ENCODE assay signal across 8 cellular contexts in genomic region chrX:15854080-15854655, GRCh38. TPM values are rescaled to one million over a fixed set of nuclear protein-coding genes. Genes with fewer than 3 reads are reported as not detected.
DNase-seq lines count a peak whose midpoint lies in the region; ATAC-seq and TF ChIP-seq lines count a peak whose summit lies in the region.

No MANE protein-coding gene starts in this region.

- peak overlapping the region; percentile 76 for H3K4me3 Mint-ChIP-seq in activated B cell treated with CpG ODN at 0.5 μM for 24 hours
- peak overlapping the region; percentile 85 for H3K4me3 Mint-ChIP-seq in central memory CD8-positive, alpha-beta T cell

- peak overlapping the region; percentile 71 for H3K27ac Mint-ChIP-seq in activated B cell treated with CpG ODN at 0.5 μM for 24 hours
- peak overlapping the region; percentile 96 for H3K27ac Mint-ChIP-seq in central memory CD8-positive, alpha-beta T cell (ENCODE audit: low read depth)

- TF ChIP-seq CTCF in activated B cell treated with CpG ODN at 0.5 μM for 24 hours (IDR thresholded peaks at IDR 0.05): no peak
- TF ChIP-seq CTCF in kidney epithelial cell (IDR thresholded peaks at IDR 0.05; ENCODE audit: insufficient read depth, low read length, poor library complexity, severe bottlenecking): peak; percentile 8

- CTCF ChIA-PET in activated B cell treated with CpG ODN at 0.5 μM for 24 hours (lab: Charles Lee): interaction anchor here (0.9 to 1.7 kb wide), 4 partner anchors 121 to 358 kb away, joined by 3 to 9 read pairs (median 4); no protein-coding TSS in a partner anchor

- H3K9me3 Mint-ChIP-seq in activated B cell treated with CpG ODN at 0.5 μM for 24 hours: no peaks in the 10 kb centered on the region
- H3K9me3 Mint-ChIP-seq in central memory CD8-positive, alpha-beta T cell: no peaks in the 10 kb centered on the region

- intact Hi-C loops in activated B cell treated with CpG ODN at 0.5 μM for 24 hours (cut with micrococcal nuclease): loop anchor here (1.0 to 5.0 kb wide), 8 partner anchors 64 to 865 kb away; partner anchors contain the start of genes CA5B, SYAP1 and ZRSR2

- H3K4me1 Mint-ChIP-seq in activated B cell treated with CpG ODN at 0.5 μM for 24 hours: peaks cover 38% of the 10 kb centered on the region
- H3K4me1 Mint-ChIP-seq in central memory CD8-positive, alpha-beta T cell: peaks cover 19% of the 10 kb centered on the region

- H3K9me3 ChIP-seq in KOPT-K1 (ENCODE audit: insufficient read depth, low read length, poor library complexity, severe bottlenecking): no peaks in the 10 kb centered on the region

- no peaks in the 10 kb centered on the region; the same call in 1 of the 2 replicates for H3K36me3 ChIP-seq in KOPT-K1 (ENCODE audit: insufficient read depth, low read length)
- H3K36me3 ChIP-seq in kidney epithelial cell (ENCODE audit: control insufficient read depth, insufficient read depth, low read length): no peaks in the 10 kb centered on the region

- POLR2A ChIA-PET in activated B cell treated with CpG ODN at 0.5 μM for 24 hours (lab: Charles Lee): interaction anchor here (0.7 to 2.5 kb wide), 11 partner anchors 14 to 269 kb away, joined by 3 to 36 read pairs (median 6); partner anchors contain the start of genes CA5B, GRPR and ZRSR2

- ATAC-seq in GM21717 (IDR thresholded peaks at IDR 0.05; ENCODE audit: unreplicated experiment) (peak; percentile 41), activated B cell treated with CpG ODN at 0.5 μM for 24 hours (ENCODE audit: low read depth) (peak; percentile 11)
- peak; percentile 14 for ATAC-seq in central memory CD8-positive, alpha-beta T cell (replicated peaks; ENCODE audit: extremely low read depth, poor library complexity, severe bottlenecking)

- H3K27me3 Mint-ChIP-seq in activated B cell treated with CpG ODN at 0.5 μM for 24 hours: no peaks in the 10 kb centered on the region
- no peaks in the 10 kb centered on the region for H3K27me3 Mint-ChIP-seq in central memory CD8-positive, alpha-beta T cell

- DNase-seq in ELR (ENCODE audit: low read depth) (peak; percentile 51), activated B cell treated with CpG ODN at 0.5 μM for 24 hours (peak; percentile 42), kidney epithelial cell (ENCODE audit: low read depth) (no peak), DMS114 treated with DMSO at 0.1 percent for 48 hours (lab: John Stamatoyannopoulos, UW; ENCODE audit: unreplicated experiment) (no peak)
- peak in 1 of 2 donors; percentile 16 for DNase-seq in central memory CD8-positive, alpha-beta T cell (ENCODE audit: low spot score in 2 of 2)
- DNase-seq in stimulated activated CD4-positive, alpha-beta T cell treated with anti-CD3 and anti-CD28 coated beads, Interleukin-1b, Interleukin-23, amount 100 ng/mL, for 48 hours: peak; percentile 9

- H3K27ac ChIP-seq in KOPT-K1 (ENCODE audit: low read depth, low read length, poor library complexity, severe bottlenecking): peak overlapping the region; percentile 55

- peak overlapping the region; percentile 51 for H3K4me3 ChIP-seq in kidney epithelial cell (ENCODE audit: low read depth, low read length)

- no peaks in the 10 kb centered on the region for H3K27me3 ChIP-seq in kidney epithelial cell (ENCODE audit: control insufficient read depth, insufficient read depth, low read length)

- H3K36me3 Mint-ChIP-seq in activated B cell treated with CpG ODN at 0.5 μM for 24 hours (ENCODE audit: low read depth): peaks cover 24% of the 10 kb centered on the region
- peaks cover 13% of the 10 kb centered on the region for H3K36me3 Mint-ChIP-seq in central memory CD8-positive, alpha-beta T cell (ENCODE audit: insufficient read depth)

RNA-seq across cellular contexts. Expression of gene AP1S2, which starts 0.4 kb away (rescaled TPM):
- total RNA-seq in activated B cell treated with CpG ODN at 0.5 μM for 24 hours: 42.3 and 45.9 TPM in 2 replicates
- 46.0 and 50.0 TPM in 2 replicates for total RNA-seq in kidney epithelial cell

Comparison
In these comparisons a context has a peak if more than half of its experiments do, and no peak if none do; other contexts are left out.
1. DNase-seq: peak in ELR (single experiment), activated B cell treated with CpG ODN at 0.5 μM for 24 hours (single experiment) and stimulated activated CD4-positive, alpha-beta T cell treated with anti-CD3 and anti-CD28 coated beads, Interleukin-1b, Interleukin-23, amount 100 ng/mL, for 48 hours (single experiment); none in kidney epithelial cell (single experiment) and DMS114 treated with DMSO at 0.1 percent for 48 hours (single experiment).
2. Peak in every context shown above with its lines, with median percentiles within 50 percentile points of each other: ATAC-seq.